ENCODE assay signal across 2 cellular contexts in genomic region chr4:158858410-158859189, GRCh38.
TF ChIP-seq lines count a peak whose summit lies in the region.

No MANE protein-coding gene starts in this region.

TF ChIP-seq in IMR-90, 13 proteins besides CTCF, POLR2A, EP300 and RAD21:
- TF ChIP-seq RFX5 (IDR thresholded peaks at IDR 0.05; ENCODE audit: low read depth, low read length) (no peak), USF2 (IDR thresholded peaks at IDR 0.05; ENCODE audit: low read depth, low read length) (no peak), SMC3 (IDR thresholded peaks at IDR 0.05; ENCODE audit: low read depth, low read length) (no peak), MAFK (IDR thresholded peaks at IDR 0.05; ENCODE audit: low read depth, low read length) (no peak), CEBPB (IDR thresholded peaks at IDR 0.05; ENCODE audit: low read depth, low read length) (no peak), BHLHE40 (IDR thresholded peaks at IDR 0.05; ENCODE audit: low read depth, low read length) (no peak), ELK1 (IDR thresholded peaks at IDR 0.05; ENCODE audit: borderline replicate concordance, low read depth, low read length) (no peak), MAZ (IDR thresholded peaks at IDR 0.05; ENCODE audit: borderline replicate concordance, low read depth, low read length) (no peak), MXI1 (IDR thresholded peaks at IDR 0.05; ENCODE audit: borderline replicate concordance, low read depth, low read length) (no peak), CHD1 (IDR thresholded peaks at IDR 0.05; ENCODE audit: low read depth, low read length) (no peak), RCOR1 (IDR thresholded peaks at IDR 0.05; ENCODE audit: insufficient replicate concordance, low read length) (no peak), FOS (IDR thresholded peaks at IDR 0.05; ENCODE audit: low read depth, low read length) (no peak), NFE2L2 (IDR thresholded peaks at IDR 0.05; ENCODE audit: low read depth, low read length) (no peak)

TF ChIP-seq in K562, 482 proteins besides CTCF, POLR2A, EP300 and RAD21:
- TF ChIP-seq RBM17 (IDR thresholded peaks at IDR 0.05; ENCODE audit: borderline replicate concordance, low read depth, low read length) (no peak), FOSL1 (tag; conservative IDR thresholded peaks at IDR 0.05) (0 out of 2 replicates have a peak, but pooled peaks have one; percentile 14)
